3 cellular contexts compared by ENCODE assay signal in genomic region chr17:77393274-77393600, GRCh38.
TF ChIP-seq lines count a peak whose summit lies in the region.

No MANE protein-coding gene starts in this region.

TF ChIP-seq in SK-N-SH, 30 proteins besides CTCF, POLR2A, EP300 and RAD21 (continued from another document):
- no peak for TF ChIP-seq REST (IDR thresholded peaks at IDR 0.05; ENCODE audit: low read depth, low read length)
- no peak for TF ChIP-seq JUND (IDR thresholded peaks at IDR 0.05)
- no peak for TF ChIP-seq NFIC (IDR thresholded peaks at IDR 0.05; ENCODE audit: borderline replicate concordance)
- no peak for TF ChIP-seq GATA2 (CRISPR knock-in tag; IDR thresholded peaks at IDR 0.05)
- no peak for TF ChIP-seq RXRA (IDR thresholded peaks at IDR 0.05; ENCODE audit: borderline replicate concordance, low read depth)
- no peak for TF ChIP-seq MXI1 (IDR thresholded peaks at IDR 0.05; ENCODE audit: low read depth, low read length)
- TF ChIP-seq FOXM1 (IDR thresholded peaks at IDR 0.05; ENCODE audit: low read depth): no peak
- no peak for TF ChIP-seq FOSL2 (IDR thresholded peaks at IDR 0.05; ENCODE audit: borderline replicate concordance, low read depth)

TF ChIP-seq in SK-N-SH treated with all-trans-retinoic acid at 6 μM for 48 hours, 23 proteins besides CTCF, POLR2A, EP300 and RAD21 (continued from another document):
- no peak for TF ChIP-seq POU6F1 (CRISPR knock-in tag; IDR thresholded peaks at IDR 0.05; ENCODE audit: borderline replicate concordance, low read depth)
- TF ChIP-seq CSRNP3 (CRISPR knock-in tag; IDR thresholded peaks at IDR 0.05): no peak
- no peak for TF ChIP-seq ZNF70 (CRISPR knock-in tag; IDR thresholded peaks at IDR 0.05)
- TF ChIP-seq CREB5 (CRISPR knock-in tag; IDR thresholded peaks at IDR 0.05; ENCODE audit: low read depth): no peak
- TF ChIP-seq ZNF565 (CRISPR knock-in tag; conservative IDR thresholded peaks at IDR 0.05; ENCODE audit: low read depth): no peak
- TF ChIP-seq GLIS3 (CRISPR knock-in tag; IDR thresholded peaks at IDR 0.05): no peak

TF ChIP-seq in liver, 16 proteins besides CTCF, POLR2A, EP300 and RAD21 (continued from another document):
- TF ChIP-seq REST (IDR thresholded peaks at IDR 0.05): no peak
